In the genomic region with DNA sequence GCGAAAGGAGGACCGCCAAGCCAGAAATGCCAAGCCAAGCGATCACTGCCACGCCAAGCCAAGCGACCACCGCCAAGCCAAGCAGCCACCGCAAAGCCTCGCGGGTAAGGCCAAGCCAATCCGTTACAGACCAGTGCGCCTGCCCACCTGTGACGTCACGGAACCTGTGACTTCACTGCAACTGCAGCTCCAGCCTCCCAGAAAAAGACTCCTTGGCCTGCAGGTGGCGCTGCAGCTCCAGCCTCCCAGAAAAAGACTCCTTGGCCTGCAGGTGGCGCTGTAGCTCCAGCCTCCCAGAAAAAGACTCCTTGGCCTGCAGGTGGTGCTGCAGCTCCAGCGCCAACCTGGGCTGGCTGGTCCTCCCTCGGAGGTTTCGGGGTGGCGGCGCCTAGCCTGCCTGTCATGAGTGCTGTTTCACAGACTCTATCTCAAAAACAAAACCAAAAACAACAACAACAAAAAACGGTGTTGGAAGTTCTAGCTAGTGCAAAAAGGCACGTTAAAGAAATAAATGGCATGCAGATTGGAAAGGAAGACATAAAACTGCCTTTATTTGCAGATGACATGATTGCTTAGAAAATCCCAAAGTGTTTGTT, we compare ENCODE assay signal across 1 cellular context.
TF ChIP-seq lines count a peak whose summit lies in the region.

No MANE protein-coding gene starts in this region.

TF ChIP-seq in GM12878, 131 proteins besides CTCF, POLR2A, EP300 and RAD21 (continues in another document):
- TF ChIP-seq BHLHE40 (IDR thresholded peaks at IDR 0.05; ENCODE audit: borderline replicate concordance in 1 of 2, low read depth in 2 of 2, low read length in 1 of 2) (peak; percentile 24 to 58; a peak in 3 of 4 replicates), CREM (IDR thresholded peaks at IDR 0.05; ENCODE audit: low read depth) (peak; percentile 85), POU2F2 (IDR thresholded peaks at IDR 0.05; ENCODE audit: borderline replicate concordance, low read depth, low read length) (peak; percentile 54; the same call in 1 of the 3 replicates), PAX5 (IDR thresholded peaks at IDR 0.05; ENCODE audit: borderline replicate concordance, low read depth, low read length) (0 out of 2 replicates have a peak, but pooled peaks have one; percentile 48), RELA (IDR thresholded peaks at IDR 0.05; ENCODE audit: borderline replicate concordance, partially characterized antibody) (peak; percentile 89), IKZF2 (IDR thresholded peaks at IDR 0.05) (peak; percentile 25 to 57; a peak in 3 of 4 replicates), KLF5 (IDR thresholded peaks at IDR 0.05; ENCODE audit: partially characterized antibody) (peak; percentile 63), EED (IDR thresholded peaks at IDR 0.05; ENCODE audit: low read depth) (peak; percentile 29; the same call in 1 of the 2 replicates), SMARCA5 (IDR thresholded peaks at IDR 0.05) (peak; percentile 99), ATF7 (IDR thresholded peaks at IDR 0.05; ENCODE audit: low read depth) (peak; percentile 96), MTA2 (IDR thresholded peaks at IDR 0.05; ENCODE audit: low read depth) (peak; percentile 21; the same call in 1 of the 2 replicates), MEF2A (IDR thresholded peaks at IDR 0.05; ENCODE audit: insufficient read depth, low read depth, low read length) (peak; percentile 56; the same call in 1 of the 2 replicates), ZNF207 (IDR thresholded peaks at IDR 0.05; ENCODE audit: borderline replicate concordance) (peak; percentile 98; the same call in 1 of the 2 replicates), HCFC1 (IDR thresholded peaks at IDR 0.05; ENCODE audit: low read length) (peak; percentile 48), STAT1 (conservative IDR thresholded peaks at IDR 0.05) (peak; percentile 82; the same call in 1 of the 2 replicates), RB1 (IDR thresholded peaks at IDR 0.05; ENCODE audit: borderline replicate concordance) (peak; percentile 95; the same call in 1 of the 2 replicates), YY1 (IDR thresholded peaks at IDR 0.05; ENCODE audit: low read depth, low read length) (peak; percentile 64), NBN (IDR thresholded peaks at IDR 0.05) (peak; percentile 100), SMC3 (IDR thresholded peaks at IDR 0.05; ENCODE audit: borderline replicate concordance, low read length) (peak; percentile 59; the same call in 1 of the 2 replicates), RAD51 (IDR thresholded peaks at IDR 0.05) (peak; percentile 37; the same call in 1 of the 2 replicates), RUNX3 (IDR thresholded peaks at IDR 0.05; ENCODE audit: low read length) (0 out of 2 replicates have a peak, but pooled peaks have one; percentile 4)
- TF ChIP-seq, protein P1, sequence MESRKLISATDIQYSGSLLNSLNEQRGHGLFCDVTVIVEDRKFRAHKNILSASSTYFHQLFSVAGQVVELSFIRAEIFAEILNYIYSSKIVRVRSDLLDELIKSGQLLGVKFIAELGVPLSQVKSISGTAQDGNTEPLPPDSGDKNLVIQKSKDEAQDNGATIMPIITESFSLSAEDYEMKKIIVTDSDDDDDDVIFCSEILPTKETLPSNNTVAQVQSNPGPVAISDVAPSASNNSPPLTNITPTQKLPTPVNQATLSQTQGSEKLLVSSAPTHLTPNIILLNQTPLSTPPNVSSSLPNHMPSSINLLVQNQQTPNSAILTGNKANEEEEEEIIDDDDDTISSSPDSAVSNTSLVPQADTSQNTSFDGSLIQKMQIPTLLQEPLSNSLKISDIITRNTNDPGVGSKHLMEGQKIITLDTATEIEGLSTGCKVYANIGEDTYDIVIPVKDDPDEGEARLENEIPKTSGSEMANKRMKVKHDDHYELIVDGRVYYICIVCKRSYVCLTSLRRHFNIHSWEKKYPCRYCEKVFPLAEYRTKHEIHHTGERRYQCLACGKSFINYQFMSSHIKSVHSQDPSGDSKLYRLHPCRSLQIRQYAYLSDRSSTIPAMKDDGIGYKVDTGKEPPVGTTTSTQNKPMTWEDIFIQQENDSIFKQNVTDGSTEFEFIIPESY (IDR thresholded peaks at IDR 0.05): 0 out of 2 replicates have a peak, but pooled peaks have one; percentile 59
- TF ChIP-seq, protein P2, sequence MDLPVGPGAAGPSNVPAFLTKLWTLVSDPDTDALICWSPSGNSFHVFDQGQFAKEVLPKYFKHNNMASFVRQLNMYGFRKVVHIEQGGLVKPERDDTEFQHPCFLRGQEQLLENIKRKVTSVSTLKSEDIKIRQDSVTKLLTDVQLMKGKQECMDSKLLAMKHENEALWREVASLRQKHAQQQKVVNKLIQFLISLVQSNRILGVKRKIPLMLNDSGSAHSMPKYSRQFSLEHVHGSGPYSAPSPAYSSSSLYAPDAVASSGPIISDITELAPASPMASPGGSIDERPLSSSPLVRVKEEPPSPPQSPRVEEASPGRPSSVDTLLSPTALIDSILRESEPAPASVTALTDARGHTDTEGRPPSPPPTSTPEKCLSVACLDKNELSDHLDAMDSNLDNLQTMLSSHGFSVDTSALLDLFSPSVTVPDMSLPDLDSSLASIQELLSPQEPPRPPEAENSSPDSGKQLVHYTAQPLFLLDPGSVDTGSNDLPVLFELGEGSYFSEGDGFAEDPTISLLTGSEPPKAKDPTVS (IDR thresholded peaks at IDR 0.05; ENCODE audit: low read depth, low read length): 0 out of 2 replicates have a peak, but pooled peaks have one; percentile 31
- TF ChIP-seq, protein P3, sequence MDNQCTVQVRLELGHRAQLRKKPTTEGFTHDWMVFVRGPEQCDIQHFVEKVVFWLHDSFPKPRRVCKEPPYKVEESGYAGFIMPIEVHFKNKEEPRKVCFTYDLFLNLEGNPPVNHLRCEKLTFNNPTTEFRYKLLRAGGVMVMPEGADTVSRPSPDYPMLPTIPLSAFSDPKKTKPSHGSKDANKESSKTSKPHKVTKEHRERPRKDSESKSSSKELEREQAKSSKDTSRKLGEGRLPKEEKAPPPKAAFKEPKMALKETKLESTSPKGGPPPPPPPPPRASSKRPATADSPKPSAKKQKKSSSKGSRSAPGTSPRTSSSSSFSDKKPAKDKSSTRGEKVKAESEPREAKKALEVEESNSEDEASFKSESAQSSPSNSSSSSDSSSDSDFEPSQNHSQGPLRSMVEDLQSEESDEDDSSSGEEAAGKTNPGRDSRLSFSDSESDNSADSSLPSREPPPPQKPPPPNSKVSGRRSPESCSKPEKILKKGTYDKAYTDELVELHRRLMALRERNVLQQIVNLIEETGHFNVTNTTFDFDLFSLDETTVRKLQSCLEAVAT (IDR thresholded peaks at IDR 0.05): 0 out of 2 replicates have a peak, but pooled peaks have one; percentile 35
- TF ChIP-seq, protein P4, sequence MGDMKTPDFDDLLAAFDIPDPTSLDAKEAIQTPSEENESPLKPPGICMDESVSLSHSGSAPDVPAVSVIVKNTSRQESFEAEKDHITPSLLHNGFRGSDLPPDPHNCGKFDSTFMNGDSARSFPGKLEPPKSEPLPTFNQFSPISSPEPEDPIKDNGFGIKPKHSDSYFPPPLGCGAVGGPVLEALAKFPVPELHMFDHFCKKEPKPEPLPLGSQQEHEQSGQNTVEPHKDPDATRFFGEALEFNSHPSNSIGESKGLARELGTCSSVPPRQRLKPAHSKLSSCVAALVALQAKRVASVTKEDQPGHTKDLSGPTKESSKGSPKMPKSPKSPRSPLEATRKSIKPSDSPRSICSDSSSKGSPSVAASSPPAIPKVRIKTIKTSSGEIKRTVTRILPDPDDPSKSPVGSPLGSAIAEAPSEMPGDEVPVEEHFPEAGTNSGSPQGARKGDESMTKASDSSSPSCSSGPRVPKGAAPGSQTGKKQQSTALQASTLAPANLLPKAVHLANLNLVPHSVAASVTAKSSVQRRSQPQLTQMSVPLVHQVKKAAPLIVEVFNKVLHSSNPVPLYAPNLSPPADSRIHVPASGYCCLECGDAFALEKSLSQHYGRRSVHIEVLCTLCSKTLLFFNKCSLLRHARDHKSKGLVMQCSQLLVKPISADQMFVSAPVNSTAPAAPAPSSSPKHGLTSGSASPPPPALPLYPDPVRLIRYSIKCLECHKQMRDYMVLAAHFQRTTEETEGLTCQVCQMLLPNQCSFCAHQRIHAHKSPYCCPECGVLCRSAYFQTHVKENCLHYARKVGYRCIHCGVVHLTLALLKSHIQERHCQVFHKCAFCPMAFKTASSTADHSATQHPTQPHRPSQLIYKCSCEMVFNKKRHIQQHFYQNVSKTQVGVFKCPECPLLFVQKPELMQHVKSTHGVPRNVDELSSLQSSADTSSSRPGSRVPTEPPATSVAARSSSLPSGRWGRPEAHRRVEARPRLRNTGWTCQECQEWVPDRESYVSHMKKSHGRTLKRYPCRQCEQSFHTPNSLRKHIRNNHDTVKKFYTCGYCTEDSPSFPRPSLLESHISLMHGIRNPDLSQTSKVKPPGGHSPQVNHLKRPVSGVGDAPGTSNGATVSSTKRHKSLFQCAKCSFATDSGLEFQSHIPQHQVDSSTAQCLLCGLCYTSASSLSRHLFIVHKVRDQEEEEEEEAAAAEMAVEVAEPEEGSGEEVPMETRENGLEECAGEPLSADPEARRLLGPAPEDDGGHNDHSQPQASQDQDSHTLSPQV (IDR thresholded peaks at IDR 0.05): peak; percentile 98
- TF ChIP-seq, protein P5, sequence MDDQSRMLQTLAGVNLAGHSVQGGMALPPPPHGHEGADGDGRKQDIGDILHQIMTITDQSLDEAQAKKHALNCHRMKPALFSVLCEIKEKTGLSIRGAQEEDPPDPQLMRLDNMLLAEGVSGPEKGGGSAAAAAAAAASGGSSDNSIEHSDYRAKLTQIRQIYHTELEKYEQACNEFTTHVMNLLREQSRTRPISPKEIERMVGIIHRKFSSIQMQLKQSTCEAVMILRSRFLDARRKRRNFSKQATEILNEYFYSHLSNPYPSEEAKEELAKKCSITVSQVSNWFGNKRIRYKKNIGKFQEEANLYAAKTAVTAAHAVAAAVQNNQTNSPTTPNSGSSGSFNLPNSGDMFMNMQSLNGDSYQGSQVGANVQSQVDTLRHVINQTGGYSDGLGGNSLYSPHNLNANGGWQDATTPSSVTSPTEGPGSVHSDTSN (IDR thresholded peaks at IDR 0.05; ENCODE audit: insufficient replicate concordance, low read depth, low read length): peak; percentile 49
- TF ChIP-seq, protein P6, sequence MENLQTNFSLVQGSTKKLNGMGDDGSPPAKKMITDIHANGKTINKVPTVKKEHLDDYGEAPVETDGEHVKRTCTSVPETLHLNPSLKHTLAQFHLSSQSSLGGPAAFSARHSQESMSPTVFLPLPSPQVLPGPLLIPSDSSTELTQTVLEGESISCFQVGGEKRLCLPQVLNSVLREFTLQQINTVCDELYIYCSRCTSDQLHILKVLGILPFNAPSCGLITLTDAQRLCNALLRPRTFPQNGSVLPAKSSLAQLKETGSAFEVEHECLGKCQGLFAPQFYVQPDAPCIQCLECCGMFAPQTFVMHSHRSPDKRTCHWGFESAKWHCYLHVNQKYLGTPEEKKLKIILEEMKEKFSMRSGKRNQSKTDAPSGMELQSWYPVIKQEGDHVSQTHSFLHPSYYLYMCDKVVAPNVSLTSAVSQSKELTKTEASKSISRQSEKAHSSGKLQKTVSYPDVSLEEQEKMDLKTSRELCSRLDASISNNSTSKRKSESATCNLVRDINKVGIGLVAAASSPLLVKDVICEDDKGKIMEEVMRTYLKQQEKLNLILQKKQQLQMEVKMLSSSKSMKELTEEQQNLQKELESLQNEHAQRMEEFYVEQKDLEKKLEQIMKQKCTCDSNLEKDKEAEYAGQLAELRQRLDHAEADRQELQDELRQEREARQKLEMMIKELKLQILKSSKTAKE (IDR thresholded peaks at IDR 0.05; ENCODE audit: low read depth, poor library complexity, severe bottlenecking): peak; percentile 76
- TF ChIP-seq, protein P7, sequence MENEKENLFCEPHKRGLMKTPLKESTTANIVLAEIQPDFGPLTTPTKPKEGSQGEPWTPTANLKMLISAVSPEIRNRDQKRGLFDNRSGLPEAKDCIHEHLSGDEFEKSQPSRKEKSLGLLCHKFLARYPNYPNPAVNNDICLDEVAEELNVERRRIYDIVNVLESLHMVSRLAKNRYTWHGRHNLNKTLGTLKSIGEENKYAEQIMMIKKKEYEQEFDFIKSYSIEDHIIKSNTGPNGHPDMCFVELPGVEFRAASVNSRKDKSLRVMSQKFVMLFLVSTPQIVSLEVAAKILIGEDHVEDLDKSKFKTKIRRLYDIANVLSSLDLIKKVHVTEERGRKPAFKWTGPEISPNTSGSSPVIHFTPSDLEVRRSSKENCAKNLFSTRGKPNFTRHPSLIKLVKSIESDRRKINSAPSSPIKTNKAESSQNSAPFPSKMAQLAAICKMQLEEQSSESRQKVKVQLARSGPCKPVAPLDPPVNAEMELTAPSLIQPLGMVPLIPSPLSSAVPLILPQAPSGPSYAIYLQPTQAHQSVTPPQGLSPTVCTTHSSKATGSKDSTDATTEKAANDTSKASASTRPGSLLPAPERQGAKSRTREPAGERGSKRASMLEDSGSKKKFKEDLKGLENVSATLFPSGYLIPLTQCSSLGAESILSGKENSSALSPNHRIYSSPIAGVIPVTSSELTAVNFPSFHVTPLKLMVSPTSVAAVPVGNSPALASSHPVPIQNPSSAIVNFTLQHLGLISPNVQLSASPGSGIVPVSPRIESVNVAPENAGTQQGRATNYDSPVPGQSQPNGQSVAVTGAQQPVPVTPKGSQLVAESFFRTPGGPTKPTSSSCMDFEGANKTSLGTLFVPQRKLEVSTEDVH (IDR thresholded peaks at IDR 0.05; ENCODE audit: low read depth, partially characterized antibody): peak; percentile 55
- TF ChIP-seq, protein P8, sequence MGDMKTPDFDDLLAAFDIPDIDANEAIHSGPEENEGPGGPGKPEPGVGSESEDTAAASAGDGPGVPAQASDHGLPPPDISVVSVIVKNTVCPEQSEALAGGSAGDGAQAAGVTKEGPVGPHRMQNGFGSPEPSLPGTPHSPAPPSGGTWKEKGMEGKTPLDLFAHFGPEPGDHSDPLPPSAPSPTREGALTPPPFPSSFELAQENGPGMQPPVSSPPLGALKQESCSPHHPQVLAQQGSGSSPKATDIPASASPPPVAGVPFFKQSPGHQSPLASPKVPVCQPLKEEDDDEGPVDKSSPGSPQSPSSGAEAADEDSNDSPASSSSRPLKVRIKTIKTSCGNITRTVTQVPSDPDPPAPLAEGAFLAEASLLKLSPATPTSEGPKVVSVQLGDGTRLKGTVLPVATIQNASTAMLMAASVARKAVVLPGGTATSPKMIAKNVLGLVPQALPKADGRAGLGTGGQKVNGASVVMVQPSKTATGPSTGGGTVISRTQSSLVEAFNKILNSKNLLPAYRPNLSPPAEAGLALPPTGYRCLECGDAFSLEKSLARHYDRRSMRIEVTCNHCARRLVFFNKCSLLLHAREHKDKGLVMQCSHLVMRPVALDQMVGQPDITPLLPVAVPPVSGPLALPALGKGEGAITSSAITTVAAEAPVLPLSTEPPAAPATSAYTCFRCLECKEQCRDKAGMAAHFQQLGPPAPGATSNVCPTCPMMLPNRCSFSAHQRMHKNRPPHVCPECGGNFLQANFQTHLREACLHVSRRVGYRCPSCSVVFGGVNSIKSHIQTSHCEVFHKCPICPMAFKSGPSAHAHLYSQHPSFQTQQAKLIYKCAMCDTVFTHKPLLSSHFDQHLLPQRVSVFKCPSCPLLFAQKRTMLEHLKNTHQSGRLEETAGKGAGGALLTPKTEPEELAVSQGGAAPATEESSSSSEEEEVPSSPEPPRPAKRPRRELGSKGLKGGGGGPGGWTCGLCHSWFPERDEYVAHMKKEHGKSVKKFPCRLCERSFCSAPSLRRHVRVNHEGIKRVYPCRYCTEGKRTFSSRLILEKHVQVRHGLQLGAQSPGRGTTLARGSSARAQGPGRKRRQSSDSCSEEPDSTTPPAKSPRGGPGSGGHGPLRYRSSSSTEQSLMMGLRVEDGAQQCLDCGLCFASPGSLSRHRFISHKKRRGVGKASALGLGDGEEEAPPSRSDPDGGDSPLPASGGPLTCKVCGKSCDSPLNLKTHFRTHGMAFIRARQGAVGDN (IDR thresholded peaks at IDR 0.05): peak; percentile 97
- TF ChIP-seq, protein P9, sequence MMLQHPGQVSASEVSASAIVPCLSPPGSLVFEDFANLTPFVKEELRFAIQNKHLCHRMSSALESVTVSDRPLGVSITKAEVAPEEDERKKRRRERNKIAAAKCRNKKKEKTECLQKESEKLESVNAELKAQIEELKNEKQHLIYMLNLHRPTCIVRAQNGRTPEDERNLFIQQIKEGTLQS (IDR thresholded peaks at IDR 0.05; ENCODE audit: borderline replicate concordance, extremely low read depth, low read depth, low read length): peak; percentile 64; the same call in 1 of the 2 replicates
